Comparison of ENCODE assay signal across 9 cellular contexts in the genomic region with DNA sequence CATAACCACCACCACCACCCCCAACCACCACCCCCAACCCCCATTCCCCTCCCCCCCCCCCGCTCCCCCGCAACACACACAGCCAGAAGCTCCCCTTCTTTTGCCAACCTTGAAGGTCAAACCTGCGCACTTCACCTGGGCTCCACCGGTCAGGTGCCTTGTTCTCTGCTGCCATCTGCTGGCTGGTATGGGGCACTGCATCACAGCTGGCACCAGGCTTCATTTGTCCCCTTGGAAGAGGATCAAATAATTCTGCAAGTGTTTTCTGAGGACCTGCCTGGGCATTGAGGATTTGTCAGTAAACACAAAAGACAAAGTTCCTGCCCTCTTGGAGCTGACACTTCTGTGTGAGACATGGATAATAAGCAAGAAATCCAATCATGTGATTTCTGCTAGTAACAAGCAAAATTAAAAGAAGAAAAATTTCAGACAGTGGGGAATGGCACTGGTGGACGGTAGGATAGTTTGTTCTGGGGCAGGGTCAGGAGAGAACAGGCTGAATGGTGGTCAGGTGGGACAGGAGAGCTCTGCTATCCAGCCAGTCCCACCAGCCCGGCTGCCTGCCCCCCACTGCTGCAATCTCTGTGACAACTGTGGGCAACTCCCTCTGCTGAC. TPM values are rescaled to one million over a fixed set of nuclear protein-coding genes. Genes with fewer than 3 reads are reported as not detected.
A peak's percentile ranks its signal among the peaks of the same experiment; 100 is the strongest.
DNase-seq lines count a peak whose midpoint lies in the region; ATAC-seq, FAIRE-seq and TF ChIP-seq lines count a peak whose summit lies in the region.
"Had no signal": no experiment of that assay in that cellular context is flagged by ENCODE, and none has a peak within 500 bp of the region (broad histone marks: within the 10 kb centered on the region; RNA-seq: fewer than 3 reads in every experiment).

No MANE protein-coding gene starts in this region.

- 9 to 35% (median 16%) methylated on average over 2 to 6 of the region's 6 CpGs for WGBS in adrenal gland, 4 donors
- 15% methylated on average over 6 of the region's 6 CpGs for WGBS in right cardiac atrium
- WGBS in small intestine, 3 donors, result 8 to 17% (median 15%) methylated on average over 4 to 6 of the region's 6 CpGs

- H3K4me1 ChIP-seq in DND-41 (ENCODE audit: insufficient read depth, low read length) (no peaks in the 10 kb centered on the region), adrenal gland (replicated peaks in 1 of 2) (no peaks in the 10 kb centered on the region), right cardiac atrium (ENCODE audit: control insufficient read depth, insufficient read depth, low read length) (no peaks in the 10 kb centered on the region), small intestine (ENCODE audit: control insufficient read depth in 2 of 2, insufficient read depth in 1 of 2, low read depth in 1 of 2, low read length in 1 of 2) (no peaks in the 10 kb centered on the region)

- no peaks in the 10 kb centered on the region for H3K36me3 ChIP-seq in DND-41 (ENCODE audit: insufficient read depth, low read length)
- H3K36me3 ChIP-seq in adrenal gland (replicated peaks in 1 of 2), result no peaks in the 10 kb centered on the region
- no peaks in the 10 kb centered on the region for H3K36me3 ChIP-seq in small intestine (ENCODE audit: control insufficient read depth in 2 of 2, insufficient read depth in 2 of 2, low read length in 2 of 2)

- FAIRE-seq in small intestine (lab: Jason Lieb, UNC), result no peak

- peaks cover 3% of the 10 kb centered on the region; the same call in 1 of the 2 replicates for H4K20me1 ChIP-seq in DND-41 (ENCODE audit: insufficient read depth, low read length)

- H3K27me3 ChIP-seq in DND-41 (ENCODE audit: insufficient read depth, low read length, poor library complexity) (no peaks in the 10 kb centered on the region), adrenal gland (peaks cover 20% of the 10 kb centered on the region), right cardiac atrium (ENCODE audit: control insufficient read depth, insufficient read depth) (no peaks in the 10 kb centered on the region), small intestine (ENCODE audit: control insufficient read depth in 2 of 2, insufficient read depth in 2 of 2, low read length in 2 of 2) (peaks cover 0 to 2% of the 10 kb centered on the region in 2 donors)

- H3K9me3 ChIP-seq in DND-41 (ENCODE audit: insufficient read depth, low read length, severe bottlenecking), result no peaks in the 10 kb centered on the region
- no peaks in the 10 kb centered on the region for H3K9me3 ChIP-seq in adrenal gland (replicated peaks in 1 of 3)
- no peaks in the 10 kb centered on the region for H3K9me3 ChIP-seq in right cardiac atrium (ENCODE audit: control insufficient read depth, low read length)
- H3K9me3 ChIP-seq in small intestine (ENCODE audit: control insufficient read depth, low read depth), result no peaks in the 10 kb centered on the region

- no peak overlapping the region for H3K9ac ChIP-seq in DND-41 (ENCODE audit: low read depth, low read length)

- H2AFZ ChIP-seq in DND-41 (ENCODE audit: low read depth, low read length), result no peak overlapping the region

- no peak overlapping the region for H3K27ac ChIP-seq in DND-41 (ENCODE audit: low read length)
- H3K27ac ChIP-seq in adrenal gland, result no peak overlapping the region
- H3K27ac ChIP-seq in right cardiac atrium (ENCODE audit: low read length), result no peak overlapping the region
- H3K27ac ChIP-seq in small intestine (ENCODE audit: low read depth in 1 of 2, low read length in 1 of 2), result no peak overlapping the region

- H3K27me3 Mint-ChIP-seq in T-cell, result peaks cover 7 to 34% of the 10 kb centered on the region in 2 donors

- no peak for TF ChIP-seq POLR2A in adrenal gland (IDR thresholded peaks at IDR 0.05)

- DNase-seq in DND-41 (peak; percentile 48), M059J (ENCODE audit: low read depth) (peak; percentile 48), T-cell (peak; percentile 25 to 72 (median 52)), adrenal gland (peak; percentile 40 to 90 (median 66)), right cardiac atrium (peak in 2 of 3 donors; percentile 74 to 78), small intestine (peak; percentile 68)

- H3K4me3 ChIP-seq in DND-41 (ENCODE audit: low read depth in 1 of 2, low read length in 2 of 2), result no peak overlapping the region
- H3K4me3 ChIP-seq in adrenal gland, result no peak overlapping the region
- H3K4me3 ChIP-seq in right cardiac atrium (ENCODE audit: low read length), result no peak overlapping the region
- no peak overlapping the region for H3K4me3 ChIP-seq in small intestine (ENCODE audit: low read depth in 1 of 2, low read length in 2 of 2)

- no peaks in the 10 kb centered on the region for H3K36me3 Mint-ChIP-seq in T-cell

- POLR2A ChIA-PET in T-cell (lab: Charles Lee), result no interaction called here

- TF ChIP-seq CTCF in DND-41 (IDR thresholded peaks at IDR 0.05; ENCODE audit: borderline replicate concordance, extremely low read depth, low read length, poor library complexity, severe bottlenecking) (peak; percentile 93), adrenal gland (IDR thresholded peaks at IDR 0.05) (peak; percentile 82 to 97 (median 87))

- no peak overlapping the region for H3K4me3 Mint-ChIP-seq in T-cell

- intact Hi-C loops in adrenal gland (cut with DNase I), result loop anchor here in 1 of 2 donors (5.0 kb wide), 1 partner anchor 56 kb away; no protein-coding TSS in a partner anchor
- intact Hi-C loops in right cardiac atrium (cut with DNase I), result loop anchor here in 3 of 4 donors (2.0 kb wide), 1 partner anchor 57 kb away; no protein-coding TSS in a partner anchor

- H3K4me1 Mint-ChIP-seq in T-cell, result no peaks in the 10 kb centered on the region

- no peak overlapping the region for H3K27ac Mint-ChIP-seq in T-cell

- CTCF ChIA-PET in T-cell (lab: Charles Lee), result interaction anchor here (0.6 to 2.1 kb wide), 7 partner anchors 9 to 240 kb away, joined by 3 to 31 read pairs (median 6); no protein-coding TSS in a partner anchor

- H3K4me2 ChIP-seq in DND-41 (ENCODE audit: insufficient read depth, low read length), result no peak overlapping the region

- H3K79me2 ChIP-seq in DND-41 (ENCODE audit: insufficient read depth, low read length), result no peaks in the 10 kb centered on the region

- ATAC-seq in DND-41 (ENCODE audit: insufficient read depth, low read depth) (peak; percentile 73), T-cell (replicated peaks in 1 of 4) (peak; percentile 61 to 83 (median 76)), right cardiac atrium (peak; percentile 53 to 63), GM18870 (IDR thresholded peaks at IDR 0.05; ENCODE audit: unreplicated experiment) (no peak), HG03460 (IDR thresholded peaks at IDR 0.05; ENCODE audit: unreplicated experiment) (no peak)

- no peaks in the 10 kb centered on the region for H3K9me3 Mint-ChIP-seq in T-cell

RNA-seq across cellular contexts. Expression of a gene that starts 55.6 kb away (rescaled TPM):
- 0.02 TPM in 1 of 2 replicates, not detected in the other for total RNA-seq in M059J (2014; rRNA removed; shearing (Covaris generic))
- not detected for total RNA-seq in T-cell
- total RNA-seq in adrenal gland, result under 1 TPM in 1 of 8 donors, not detected in 7; under 0.01 TPM
- under 1 TPM in 1 of 3 donors, not detected in 2; 0.07 TPM for polyA plus RNA-seq in adrenal gland
- 1 to 10 TPM; 1.0 to 3.6 (median 1.8) TPM for total RNA-seq in right cardiac atrium
- 0.81 TPM for polyA plus RNA-seq in right cardiac atrium
- under 1 TPM in 1 of 3 donors, not detected in 2; 0.13 TPM for polyA plus RNA-seq in small intestine
- total RNA-seq: activated CD8-positive, alpha-beta memory T cell treated with anti-CD3 and anti-CD28 coated beads for 36 hours had no signal

Comparison
In these comparisons a context has a peak if more than half of its experiments do, and no peak if none do; other contexts are left out.
1. ATAC-seq: peak in DND-41 (single experiment), T-cell (4 of 4) and right cardiac atrium (2 of 2); none in GM18870 (single experiment) and HG03460 (single experiment).
2. Peak in every context shown above with its lines, with median percentiles within 50 percentile points of each other: DNase-seq.